29 cellular contexts compared by ENCODE assay signal in the genomic region with DNA sequence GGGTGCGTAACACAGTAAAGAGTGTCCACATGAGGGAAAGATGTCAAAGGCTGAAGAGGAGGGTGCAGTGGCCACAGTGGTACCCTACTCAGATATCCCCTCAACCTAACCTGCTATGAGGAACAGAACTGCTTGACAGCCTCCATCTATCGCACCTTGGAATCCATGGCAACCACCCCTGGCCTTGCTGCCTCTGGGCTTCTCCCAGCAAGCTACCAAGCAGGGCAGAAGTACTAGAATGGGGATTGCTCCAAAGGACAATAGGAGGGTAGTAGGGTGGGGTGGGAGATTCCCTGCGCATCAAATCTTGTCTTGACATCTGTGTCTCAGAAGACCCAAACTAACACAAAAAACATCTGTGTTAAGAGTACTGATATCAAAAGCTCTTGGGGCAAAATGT.
"Had no signal": no experiment of that assay in that cellular context is flagged by ENCODE, and none has a peak within 500 bp of the region (broad histone marks: within the 10 kb centered on the region; RNA-seq: fewer than 3 reads in every experiment).

No MANE protein-coding gene starts in this region.

- H3K27me3 ChIP-seq: pancreas, stomach, testis, thyroid gland, transverse colon, upper lobe of right lung had no signal

- H3K9me3 Mint-ChIP-seq: immature natural killer cell; naive thymus-derived CD4-positive, alpha-beta T cell; natural killer cell treated with Interleukin-12 subunit alpha and Interleukin-12 subunit beta and Interleukin-15 and Interleukin-18, amount 100 ng/mL, for 72 hours; stimulated activated naive B cell treated with anti-CD40 and anti-IgM and Interleukin-4, amounts not matched to agents 10 μg/mL and 1 μg/mL and 100 μg/mL, for 72 hours had no signal

- FAIRE-seq: kidney, pancreas, urothelium cell line had no signal

- H3K4me3 ChIP-seq: left ventricle myocardium inferior, lung, mucosa of descending colon, pancreas, prostate gland, skin epidermis, stomach, testis, thyroid gland, transverse colon, upper lobe of right lung had no signal

- H3K36me3 Mint-ChIP-seq: immature natural killer cell; naive thymus-derived CD4-positive, alpha-beta T cell; natural killer cell treated with Interleukin-12 subunit alpha and Interleukin-12 subunit beta and Interleukin-15 and Interleukin-18, amount 100 ng/mL, for 72 hours had no signal

- H3K9me3 ChIP-seq: left ventricle myocardium inferior, mucosa of descending colon, pancreas, prostate gland, stomach, testis, thyroid gland, transverse colon, upper lobe of right lung had no signal

- ATAC-seq: mucosa of descending colon; naive thymus-derived CD4-positive, alpha-beta T cell; pancreas; right cardiac atrium; sciatic nerve; stimulated activated naive B cell treated with anti-CD40 and anti-IgM and Interleukin-4, amounts not matched to agents 10 μg/mL and 1 μg/mL and 100 μg/mL, for 72 hours; stimulated activated naive CD8-positive, alpha-beta T cell treated with anti-CD3 and anti-CD28 coated beads, Interleukin-15, Interleukin-2, amounts not matched to agents 100 U/mL and 50 U/mL, for 24 hours; upper lobe of right lung had no signal

- H3K27ac Mint-ChIP-seq: immature natural killer cell; natural killer cell treated with Interleukin-12 subunit alpha and Interleukin-12 subunit beta and Interleukin-15 and Interleukin-18, amount 100 ng/mL, for 72 hours; stimulated activated naive B cell treated with anti-CD40 and anti-IgM and Interleukin-4, amounts not matched to agents 10 μg/mL and 1 μg/mL and 100 μg/mL, for 72 hours had no signal

- H3K27ac ChIP-seq: left ventricle myocardium inferior, pancreas, prostate gland, skin epidermis, stomach, testis, thyroid gland, transverse colon, upper lobe of right lung had no signal

- H3K4me1 ChIP-seq: left ventricle myocardium inferior, prostate gland, testis had no signal

- DNase-seq: hippocampal formation; immature natural killer cell; kidney; left ventricle myocardium inferior; midbrain; mucosa of descending colon; naive thymus-derived CD4-positive, alpha-beta T cell; nucleus accumbens; pancreas; posterior cingulate gyrus; retina; right cardiac atrium; stimulated activated CD4-positive, alpha-beta T cell treated with anti-CD3 and anti-CD28 coated beads, Interleukin-12 subunit alpha, Interleukin-12 subunit beta, amount 100 ng/mL, for 4 hours; stimulated activated CD4-positive, alpha-beta T cell treated with anti-CD3 and anti-CD28 coated beads, Interleukin-15, amount 100 ng/mL, for 24 hours; stimulated activated CD4-positive, alpha-beta T cell treated with anti-CD3 and anti-CD28 coated beads, Interleukin-2, amount 100 ng/mL, for 24 hours; stimulated activated CD4-positive, alpha-beta T cell treated with anti-CD3 and anti-CD28 coated beads, Interleukin-4, amount 100 ng/mL, for 1 hour; stimulated activated naive B cell treated with anti-CD40 and anti-IgM and Interleukin-4, amounts not matched to agents 10 μg/mL and 1 μg/mL and 100 μg/mL, for 72 hours; stimulated activated naive CD8-positive, alpha-beta T cell treated with anti-CD3 and anti-CD28 coated beads, Interleukin-15, Interleukin-2, amounts not matched to agents 100 U/mL and 50 U/mL, for 24 hours; stomach; testis; thyroid gland; transverse colon; upper lobe of right lung had no signal

- H3K27me3 Mint-ChIP-seq: naive thymus-derived CD4-positive, alpha-beta T cell; natural killer cell treated with Interleukin-12 subunit alpha and Interleukin-12 subunit beta and Interleukin-15 and Interleukin-18, amount 100 ng/mL, for 72 hours; stimulated activated naive B cell treated with anti-CD40 and anti-IgM and Interleukin-4, amounts not matched to agents 10 μg/mL and 1 μg/mL and 100 μg/mL, for 72 hours had no signal

- H3K36me3 ChIP-seq: left ventricle myocardium inferior, pancreas, prostate gland, stomach, thyroid gland, transverse colon, upper lobe of right lung had no signal

- H3K4me3 Mint-ChIP-seq: immature natural killer cell; naive thymus-derived CD4-positive, alpha-beta T cell; natural killer cell treated with Interleukin-12 subunit alpha and Interleukin-12 subunit beta and Interleukin-15 and Interleukin-18, amount 100 ng/mL, for 72 hours; stimulated activated naive B cell treated with anti-CD40 and anti-IgM and Interleukin-4, amounts not matched to agents 10 μg/mL and 1 μg/mL and 100 μg/mL, for 72 hours had no signal
